In the genomic region with DNA sequence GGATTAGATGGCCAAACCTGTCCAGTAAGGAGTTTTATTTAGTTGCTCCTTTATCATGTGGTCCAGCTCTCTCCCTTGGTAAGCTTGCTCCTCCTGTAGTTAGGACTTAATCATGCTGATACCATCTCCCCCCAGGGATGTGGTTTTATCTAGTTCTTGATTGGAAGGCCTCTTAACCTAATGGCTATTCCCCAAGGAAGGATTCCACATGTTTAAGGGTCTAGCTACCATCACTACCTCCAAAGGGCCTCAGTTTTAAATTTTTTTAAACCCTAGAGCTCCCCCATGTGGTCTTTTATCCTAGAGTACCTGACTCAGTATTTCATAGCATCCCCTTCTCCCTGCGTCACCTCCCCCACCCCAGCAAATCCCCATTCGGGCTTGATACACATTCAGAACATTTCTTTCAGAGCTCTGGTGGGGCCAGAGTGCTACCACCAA, we compare ENCODE assay signal across 1 cellular context.
TF ChIP-seq lines count a peak whose summit lies in the region.

No MANE protein-coding gene starts in this region.

TF ChIP-seq in GM23338, 12 proteins besides CTCF, POLR2A, EP300 and RAD21:
- TF ChIP-seq REST (IDR thresholded peaks at IDR 0.05; ENCODE audit: unreplicated experiment) = no peak
- TF ChIP-seq JUNB (IDR thresholded peaks at IDR 0.05; ENCODE audit: unreplicated experiment) = no peak
